ENCODE assay signal across 2 cellular contexts in the genomic region with DNA sequence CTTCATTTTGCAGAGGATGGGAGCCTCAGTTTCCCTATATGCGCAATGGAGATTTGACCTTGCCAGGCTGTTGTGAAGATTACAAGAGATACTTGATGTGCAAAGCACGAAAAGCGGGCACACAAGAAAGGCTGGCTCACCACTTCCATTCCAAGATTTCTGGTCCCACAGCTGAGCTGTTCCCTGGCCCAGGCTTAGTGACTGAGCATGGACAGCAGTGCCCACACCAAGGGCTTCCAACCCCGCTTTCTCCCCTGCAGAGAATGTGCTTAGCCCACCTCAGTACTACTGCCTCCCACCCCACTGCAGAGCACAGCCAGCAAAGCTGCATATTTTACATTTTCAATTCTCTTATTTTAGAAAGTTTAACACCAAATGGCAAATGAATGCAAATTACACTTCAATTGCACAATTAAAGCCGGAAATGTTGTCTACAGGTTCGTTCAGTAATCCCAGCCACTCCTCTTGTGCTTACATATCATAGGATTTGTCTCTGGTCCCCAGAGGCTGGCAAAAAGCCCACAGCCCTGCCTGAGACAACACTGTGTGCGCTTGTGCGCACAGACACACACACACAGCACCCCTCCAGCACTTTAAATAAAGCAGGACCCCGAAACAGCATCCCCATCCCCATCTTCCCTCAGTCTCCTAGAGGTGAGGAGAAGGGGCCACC.
A peak's percentile ranks its signal among the peaks of the same experiment; 100 is the strongest.
TF ChIP-seq lines count a peak whose summit lies in the region.

No MANE protein-coding gene starts in this region.

TF ChIP-seq in A549, 52 proteins besides CTCF, POLR2A, EP300 and RAD21:
- TF ChIP-seq MAZ (IDR thresholded peaks at IDR 0.05; ENCODE audit: borderline replicate concordance, low read depth, low read length) (no peak), CEBPB (IDR thresholded peaks at IDR 0.05) (0 out of 4 replicates have a peak, but pooled peaks of 1 of the 2 experiments have one; percentile 14), HOXA7 (CRISPR knock-in tag; IDR thresholded peaks at IDR 0.05) (no peak)
TF ChIP-seq in A549: peak in this region for 1.

TF ChIP-seq in IMR-90, 13 proteins besides CTCF, POLR2A, EP300 and RAD21:
- TF ChIP-seq, protein P1, sequence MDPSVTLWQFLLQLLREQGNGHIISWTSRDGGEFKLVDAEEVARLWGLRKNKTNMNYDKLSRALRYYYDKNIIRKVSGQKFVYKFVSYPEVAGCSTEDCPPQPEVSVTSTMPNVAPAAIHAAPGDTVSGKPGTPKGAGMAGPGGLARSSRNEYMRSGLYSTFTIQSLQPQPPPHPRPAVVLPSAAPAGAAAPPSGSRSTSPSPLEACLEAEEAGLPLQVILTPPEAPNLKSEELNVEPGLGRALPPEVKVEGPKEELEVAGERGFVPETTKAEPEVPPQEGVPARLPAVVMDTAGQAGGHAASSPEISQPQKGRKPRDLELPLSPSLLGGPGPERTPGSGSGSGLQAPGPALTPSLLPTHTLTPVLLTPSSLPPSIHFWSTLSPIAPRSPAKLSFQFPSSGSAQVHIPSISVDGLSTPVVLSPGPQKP (IDR thresholded peaks at IDR 0.05; ENCODE audit: borderline replicate concordance, low read depth, low read length), result no peak
- TF ChIP-seq RCOR1 (IDR thresholded peaks at IDR 0.05; ENCODE audit: insufficient replicate concordance, low read length), result no peak
- TF ChIP-seq CHD1 (IDR thresholded peaks at IDR 0.05; ENCODE audit: low read depth, low read length), result no peak
- no peak for TF ChIP-seq BHLHE40 (IDR thresholded peaks at IDR 0.05; ENCODE audit: low read depth, low read length)
- no peak for TF ChIP-seq CEBPB (IDR thresholded peaks at IDR 0.05; ENCODE audit: low read depth, low read length)
- TF ChIP-seq, protein P2, sequence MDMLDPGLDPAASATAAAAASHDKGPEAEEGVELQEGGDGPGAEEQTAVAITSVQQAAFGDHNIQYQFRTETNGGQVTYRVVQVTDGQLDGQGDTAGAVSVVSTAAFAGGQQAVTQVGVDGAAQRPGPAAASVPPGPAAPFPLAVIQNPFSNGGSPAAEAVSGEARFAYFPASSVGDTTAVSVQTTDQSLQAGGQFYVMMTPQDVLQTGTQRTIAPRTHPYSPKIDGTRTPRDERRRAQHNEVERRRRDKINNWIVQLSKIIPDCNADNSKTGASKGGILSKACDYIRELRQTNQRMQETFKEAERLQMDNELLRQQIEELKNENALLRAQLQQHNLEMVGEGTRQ (IDR thresholded peaks at IDR 0.05; ENCODE audit: low read depth, low read length), result no peak
- TF ChIP-seq MXI1 (IDR thresholded peaks at IDR 0.05; ENCODE audit: borderline replicate concordance, low read depth, low read length), result no peak
- TF ChIP-seq MAZ (IDR thresholded peaks at IDR 0.05; ENCODE audit: borderline replicate concordance, low read depth, low read length), result no peak
- no peak for TF ChIP-seq SMC3 (IDR thresholded peaks at IDR 0.05; ENCODE audit: low read depth, low read length)
- no peak for TF ChIP-seq MAFK (IDR thresholded peaks at IDR 0.05; ENCODE audit: low read depth, low read length)
- TF ChIP-seq NFE2L2 (IDR thresholded peaks at IDR 0.05; ENCODE audit: low read depth, low read length), result no peak
